19 cellular contexts compared by ENCODE assay signal in the genomic region with DNA sequence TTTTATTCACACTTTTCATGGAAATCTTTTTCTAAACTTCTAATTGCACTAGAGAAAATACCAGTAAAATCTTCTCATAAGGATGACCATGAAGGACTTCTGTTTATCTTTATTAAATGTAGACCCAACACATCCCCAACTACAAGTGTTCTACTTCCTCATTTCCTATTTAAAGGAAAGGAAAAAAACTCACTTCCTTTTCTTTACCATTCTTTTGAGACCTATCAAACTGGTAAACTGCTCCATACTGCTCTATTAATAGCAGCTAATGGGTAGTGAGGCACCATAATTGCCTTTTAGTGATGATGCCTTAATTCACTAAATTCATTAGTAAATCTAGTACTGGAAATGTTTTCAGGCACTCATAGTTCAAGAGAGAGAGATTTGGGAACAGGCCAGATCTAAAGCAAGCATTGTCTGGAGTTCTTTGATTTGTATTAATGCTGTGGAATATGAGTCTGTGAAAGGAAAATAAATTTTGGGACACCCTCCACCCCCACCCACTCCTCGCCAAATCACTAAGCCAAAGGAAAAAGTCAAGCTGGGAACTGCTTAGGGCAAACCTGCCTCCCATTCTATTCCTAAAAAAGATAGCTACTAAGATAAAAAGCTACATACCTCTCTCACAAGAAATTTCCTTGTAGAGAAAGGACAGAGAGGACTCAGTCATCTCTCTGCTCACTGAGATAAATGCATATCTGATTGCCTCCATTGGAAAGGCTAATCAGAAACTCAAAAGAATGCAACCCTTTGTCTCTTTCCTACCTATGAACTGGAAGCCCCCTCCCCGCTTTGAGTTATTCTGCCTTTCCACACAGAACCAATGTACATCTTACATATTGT. TPM values are rescaled to one million over a fixed set of nuclear protein-coding genes. Genes with fewer than 3 reads are reported as not detected.
DNase-seq lines count a peak whose midpoint lies in the region; ATAC-seq, FAIRE-seq and TF ChIP-seq lines count a peak whose summit lies in the region.
"Had no signal": no experiment of that assay in that cellular context is flagged by ENCODE, and none has a peak within 500 bp of the region (broad histone marks: within the 10 kb centered on the region; RNA-seq: fewer than 3 reads in every experiment).

No MANE protein-coding gene starts in this region.

- H3K9me3 ChIP-seq in HUES64 (ENCODE audit: insufficient read depth, low read depth, low read length) (no peaks in the 10 kb centered on the region), SK-N-MC (ENCODE audit: low read depth, low read length) (no peaks in the 10 kb centered on the region), left lung (no peaks in the 10 kb centered on the region), mucosa of descending colon (no peaks in the 10 kb centered on the region)
- H3K9me3 ChIP-seq: Caco-2, stomach had no signal

- peaks cover 39% of the 10 kb centered on the region for H3K4me1 ChIP-seq in HUES64 (ENCODE audit: insufficient read depth, low read length)
- H3K4me1 ChIP-seq in left lung = peaks cover 8 to 9% of the 10 kb centered on the region in 2 donors
- H3K4me1 ChIP-seq in mucosa of descending colon (ENCODE audit: low read depth) = no peaks in the 10 kb centered on the region

- DNase-seq in AML-193 (lab: John Stamatoyannopoulos, UW) = peak; percentile 25 to 34
- no peak for DNase-seq in SK-N-MC (ENCODE audit: low read depth, low spot score)
- DNase-seq in left lung = no peak
- DNase-seq in urothelium cell line (ENCODE audit: low spot score) = no peak
- no peak for DNase-seq in mucosa of descending colon
- DNase-seq: activated CD4-positive, alpha-beta T cell treated with anti-CD3 and anti-CD28 coated beads for 1 hour; Caco-2; cerebellar nuclear complex; effector memory CD4-positive, alpha-beta T cell; MM.1S; NCI-H2107; occipital lobe; stomach; T-helper 17 cell had no signal

- H3K9ac ChIP-seq in HUES64 (ENCODE audit: low read depth, low read length) = peak overlapping the region; percentile 38; the same call in 1 of the 2 replicates
- H3K9ac ChIP-seq in SK-N-MC (ENCODE audit: insufficient read length) = no peak overlapping the region

- ATAC-seq in left lung (peak; percentile 47), HG03135 (IDR thresholded peaks at IDR 0.05; ENCODE audit: unreplicated experiment) (no peak), GM21576 (IDR thresholded peaks at IDR 0.05; ENCODE audit: unreplicated experiment) (no peak), mucosa of descending colon (no peak)
- ATAC-seq: activated T-helper 17 cell treated with anti-CD3 and anti-CD28 coated beads, Interleukin-2, amount 50 U/mL, for 72 hours; sciatic nerve; T-helper 17 cell had no signal

- FAIRE-seq in urothelium cell line (lab: Jason Lieb, UNC) = no peak

- WGBS in HUES64 = 92% methylated on average over 2 of the region's 2 CpGs

- no peak overlapping the region for H3K4me3 ChIP-seq in HUES64 (ENCODE audit: low read length)
- peak overlapping the region; percentile 39 for H3K4me3 ChIP-seq in SK-N-MC
- H3K4me3 ChIP-seq in left lung = no peak overlapping the region
- no peak overlapping the region for H3K4me3 ChIP-seq in mucosa of descending colon
- H3K4me3 ChIP-seq: stomach had no signal

- H3K36me3 ChIP-seq in HUES64 (ENCODE audit: insufficient read depth, low read length) = no peaks in the 10 kb centered on the region
- H3K36me3 ChIP-seq in SK-N-MC (ENCODE audit: insufficient read depth, low read length) = no peaks in the 10 kb centered on the region
- no peaks in the 10 kb centered on the region for H3K36me3 ChIP-seq in left lung
- no peaks in the 10 kb centered on the region for H3K36me3 ChIP-seq in mucosa of descending colon (ENCODE audit: low read depth)
- H3K36me3 ChIP-seq: stomach had no signal

- no peaks in the 10 kb centered on the region for H3K27me3 ChIP-seq in HUES64 (ENCODE audit: insufficient read depth, low read length)
- no peaks in the 10 kb centered on the region for H3K27me3 ChIP-seq in left lung
- H3K27me3 ChIP-seq: stomach had no signal

- TF ChIP-seq CTCF in left lung (IDR thresholded peaks at IDR 0.05) (no peak), mucosa of descending colon (IDR thresholded peaks at IDR 0.05) (no peak)

- intact Hi-C loops in left lung (cut with DNase I) = no loop called here
- intact Hi-C loops in mucosa of descending colon (cut with DNase I, micrococcal nuclease) = no loop called here

- H3K27ac ChIP-seq in HUES64 (ENCODE audit: low read depth, low read length) = peak overlapping the region; percentile 28
- peak overlapping the region; percentile 79 for H3K27ac ChIP-seq in SK-N-MC
- H3K27ac ChIP-seq in left lung = peak overlapping the region in 1 of 2 donors; percentile 9

RNA-seq across cellular contexts. Expression of a gene that starts 13.6 kb away (rescaled TPM):
- 16.0 TPM for polyA plus RNA-seq in HUES64 (2013, experiment 1 of 2)
- polyA plus RNA-seq in HUES64 (2013, experiment 2 of 2) = 16.7 TPM
- 10 to 100 TPM; 34.9 to 45.4 TPM for total RNA-seq in left lung
- total RNA-seq in mucosa of descending colon = 10 to 100 TPM; 30.6 to 42.9 (median 32.8) TPM

Comparison
In these comparisons a context has a peak if more than half of its experiments do, and no peak if none do; other contexts are left out.
1. DNase-seq: peak in AML-193 (2 of 2); none in SK-N-MC (single experiment), left lung (0 of 2), urothelium cell line (single experiment) and mucosa of descending colon (0 of 3).